Comparison of ENCODE assay signal across 24 cellular contexts in genomic region chr13:102198418-102199322, GRCh38.
DNase-seq lines count a peak whose midpoint lies in the region; ATAC-seq and TF ChIP-seq lines count a peak whose summit lies in the region.
"Had no signal": no experiment of that assay in that cellular context is flagged by ENCODE, and none has a peak within 500 bp of the region (broad histone marks: within the 10 kb centered on the region; RNA-seq: fewer than 3 reads in every experiment).

No MANE protein-coding gene starts in this region.

- ATAC-seq in Right ventricle myocardium inferior (no peak), GM18858 (IDR thresholded peaks at IDR 0.05; ENCODE audit: unreplicated experiment) (no peak), GM21423 (IDR thresholded peaks at IDR 0.05; ENCODE audit: unreplicated experiment) (no peak)
- ATAC-seq: A549; activated CD4-positive, alpha-beta T cell treated with anti-CD3 and anti-CD28 coated beads for 36 hours; activated T-cell treated with anti-CD3 and anti-CD28 coated beads, Interleukin-2, amount 50 U/mL, for 4 hours; upper lobe of right lung had no signal

- peak overlapping the region; percentile 74 for H3K4me2 ChIP-seq in skeletal muscle satellite cell (ENCODE audit: low read length)
- H3K4me2 ChIP-seq: A549; BLaER1 treated with 17β-estradiol and CSF1 and Interleukin-3, amounts not matched to agents 10 nM and 100 nM had no signal

- no peaks in the 10 kb centered on the region for H3K27me3 ChIP-seq in left ventricle myocardium inferior (ENCODE audit: low read depth)
- H3K27me3 ChIP-seq in adipocyte (replicated peaks; ENCODE audit: control insufficient read depth, insufficient read depth, low read length), result no peaks in the 10 kb centered on the region
- H3K27me3 ChIP-seq in skeletal muscle satellite cell (ENCODE audit: control insufficient read depth, insufficient read depth, low read length), result no peaks in the 10 kb centered on the region
- H3K27me3 ChIP-seq: BLaER1 treated with 17β-estradiol and CSF1 and Interleukin-3, amounts not matched to agents 10 nM and 100 nM; upper lobe of right lung had no signal

- H3K9ac ChIP-seq in adipocyte (ENCODE audit: low read length) (no peak overlapping the region), skeletal muscle satellite cell (ENCODE audit: low read depth, low read length) (peak overlapping the region; percentile 49)
- H3K9ac ChIP-seq: BLaER1 treated with 17β-estradiol and CSF1 and Interleukin-3, amounts not matched to agents 10 nM and 100 nM had no signal

- no peak for DNase-seq in left ventricle myocardium inferior
- DNase-seq in Right ventricle myocardium inferior (ENCODE audit: missing footprints), result no peak
- peak; percentile 8 for DNase-seq in adipocyte (ENCODE audit: low read depth)
- DNase-seq in fibroblast of pulmonary artery (ENCODE audit: low read depth), result peak; percentile 7
- no peak for DNase-seq in AML-193 (lab: John Stamatoyannopoulos, UW)
- DNase-seq: activated CD4-positive, alpha-beta T cell treated with anti-CD3 and anti-CD28 coated beads for 36 hours; activated naive CD4-positive, alpha-beta T cell treated with anti-CD3 and anti-CD28 coated beads for 36 hours; activated T-cell treated with anti-CD3 and anti-CD28 coated beads, Interleukin-2, amount 50 U/mL, for 4 hours; aorta; Calu3; glutamatergic neuron; GOT3; naive B cell; NCI-H1436; NCI-H510A; occipital lobe; Right ventricle myocardium superior; stimulated activated CD4-positive, alpha-beta T cell treated with anti-CD3 and anti-CD28 coated beads, Interleukin-15, amount 100 ng/mL, for 24 hours; upper lobe of right lung had no signal

- H3K4me1 ChIP-seq in left ventricle myocardium inferior (no peaks in the 10 kb centered on the region), adipocyte (ENCODE audit: control insufficient read depth, insufficient read depth, low read length) (peaks cover 28% of the 10 kb centered on the region), skeletal muscle satellite cell (ENCODE audit: control insufficient read depth, insufficient read depth, low read length) (peaks cover 43% of the 10 kb centered on the region)
- H3K4me1 ChIP-seq: A549; BLaER1 treated with 17β-estradiol and CSF1 and Interleukin-3, amounts not matched to agents 10 nM and 100 nM; upper lobe of right lung had no signal

- H3K36me3 ChIP-seq in left ventricle myocardium inferior (no peaks in the 10 kb centered on the region), adipocyte (ENCODE audit: control insufficient read depth, insufficient read depth, low read length, severe bottlenecking) (no peaks in the 10 kb centered on the region), skeletal muscle satellite cell (ENCODE audit: insufficient read depth, low read length) (no peaks in the 10 kb centered on the region)
- H3K36me3 ChIP-seq: BLaER1 treated with 17β-estradiol and CSF1 and Interleukin-3, amounts not matched to agents 10 nM and 100 nM; upper lobe of right lung had no signal

- intact Hi-C loops in left ventricle myocardium inferior (cut with micrococcal nuclease), result no loop called here
- intact Hi-C loops in Right ventricle myocardium inferior (cut with DNase I), result loop anchor here (5.0 kb wide), 2 partner anchors 204 to 259 kb away; partner anchors contain the start of gene FGF14

- TF ChIP-seq CTCF in left ventricle myocardium inferior (IDR thresholded peaks at IDR 0.05; ENCODE audit: borderline replicate concordance) (no peak), fibroblast of pulmonary artery (IDR thresholded peaks at IDR 0.05; ENCODE audit: low read length, missing control alignments) (no peak)

- H3K9me3 ChIP-seq in left ventricle myocardium inferior (replicated peaks), result no peaks in the 10 kb centered on the region
- H3K9me3 ChIP-seq in adipocyte (ENCODE audit: control insufficient read depth, low read length), result no peaks in the 10 kb centered on the region
- H3K9me3 ChIP-seq in skeletal muscle satellite cell (replicated peaks; ENCODE audit: low read length), result no peaks in the 10 kb centered on the region
- H3K9me3 ChIP-seq: A549; BLaER1 treated with 17β-estradiol and CSF1 and Interleukin-3, amounts not matched to agents 10 nM and 100 nM; upper lobe of right lung had no signal

- no peak overlapping the region for H3K4me3 ChIP-seq in left ventricle myocardium inferior
- H3K4me3 ChIP-seq in adipocyte (ENCODE audit: low read length), result peak overlapping the region; percentile 0
- no peak overlapping the region for H3K4me3 ChIP-seq in fibroblast of pulmonary artery (replicated peaks; ENCODE audit: low read depth, low read length)
- H3K4me3 ChIP-seq in skeletal muscle satellite cell (ENCODE audit: low read length), result peak overlapping the region; percentile 26
- H3K4me3 ChIP-seq: A549; BLaER1 treated with 17β-estradiol and CSF1 and Interleukin-3, amounts not matched to agents 10 nM and 100 nM; upper lobe of right lung had no signal

- H3K27ac ChIP-seq in left ventricle myocardium inferior (replicated peaks), result peak overlapping the region; percentile 1
- H3K27ac ChIP-seq: A549; BLaER1 treated with 17β-estradiol and CSF1 and Interleukin-3, amounts not matched to agents 10 nM and 100 nM; upper lobe of right lung had no signal

Comparison
In these comparisons a context has a peak if more than half of its experiments do, and no peak if none do; other contexts are left out.
1. DNase-seq: peak in adipocyte (single experiment) and fibroblast of pulmonary artery (single experiment); none in left ventricle myocardium inferior (single experiment), Right ventricle myocardium inferior (single experiment) and AML-193 (0 of 2).
2. H3K4me3 ChIP-seq: peak in adipocyte (single experiment) and skeletal muscle satellite cell (single experiment); none in left ventricle myocardium inferior (single experiment) and fibroblast of pulmonary artery (single experiment).